In the genomic region with DNA sequence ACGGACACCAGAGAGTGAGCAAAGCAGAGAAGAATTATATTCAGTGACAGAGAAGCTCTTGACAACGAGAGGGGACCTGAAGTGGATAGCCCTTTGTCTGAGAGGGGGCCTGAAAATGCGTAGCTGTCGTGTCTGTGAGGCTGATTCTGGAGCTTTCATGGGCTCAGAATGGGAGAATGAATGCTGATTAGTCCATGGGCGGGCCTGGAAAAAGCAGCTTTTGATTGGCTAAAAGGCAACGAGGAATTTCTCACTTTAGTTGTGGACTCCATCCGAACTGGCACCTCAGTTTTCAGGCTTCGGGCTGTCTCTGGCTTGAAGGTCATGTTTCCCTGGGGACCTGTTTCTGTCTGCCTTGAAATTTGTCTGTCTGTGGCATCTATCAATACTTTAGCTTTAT, we compare ENCODE assay signal across 1 cellular context.
TF ChIP-seq lines count a peak whose summit lies in the region.

No MANE protein-coding gene starts in this region.

TF ChIP-seq in WTC11, 78 proteins besides CTCF, POLR2A, EP300 and RAD21 (continued from another document):
- TF ChIP-seq, protein P1, sequence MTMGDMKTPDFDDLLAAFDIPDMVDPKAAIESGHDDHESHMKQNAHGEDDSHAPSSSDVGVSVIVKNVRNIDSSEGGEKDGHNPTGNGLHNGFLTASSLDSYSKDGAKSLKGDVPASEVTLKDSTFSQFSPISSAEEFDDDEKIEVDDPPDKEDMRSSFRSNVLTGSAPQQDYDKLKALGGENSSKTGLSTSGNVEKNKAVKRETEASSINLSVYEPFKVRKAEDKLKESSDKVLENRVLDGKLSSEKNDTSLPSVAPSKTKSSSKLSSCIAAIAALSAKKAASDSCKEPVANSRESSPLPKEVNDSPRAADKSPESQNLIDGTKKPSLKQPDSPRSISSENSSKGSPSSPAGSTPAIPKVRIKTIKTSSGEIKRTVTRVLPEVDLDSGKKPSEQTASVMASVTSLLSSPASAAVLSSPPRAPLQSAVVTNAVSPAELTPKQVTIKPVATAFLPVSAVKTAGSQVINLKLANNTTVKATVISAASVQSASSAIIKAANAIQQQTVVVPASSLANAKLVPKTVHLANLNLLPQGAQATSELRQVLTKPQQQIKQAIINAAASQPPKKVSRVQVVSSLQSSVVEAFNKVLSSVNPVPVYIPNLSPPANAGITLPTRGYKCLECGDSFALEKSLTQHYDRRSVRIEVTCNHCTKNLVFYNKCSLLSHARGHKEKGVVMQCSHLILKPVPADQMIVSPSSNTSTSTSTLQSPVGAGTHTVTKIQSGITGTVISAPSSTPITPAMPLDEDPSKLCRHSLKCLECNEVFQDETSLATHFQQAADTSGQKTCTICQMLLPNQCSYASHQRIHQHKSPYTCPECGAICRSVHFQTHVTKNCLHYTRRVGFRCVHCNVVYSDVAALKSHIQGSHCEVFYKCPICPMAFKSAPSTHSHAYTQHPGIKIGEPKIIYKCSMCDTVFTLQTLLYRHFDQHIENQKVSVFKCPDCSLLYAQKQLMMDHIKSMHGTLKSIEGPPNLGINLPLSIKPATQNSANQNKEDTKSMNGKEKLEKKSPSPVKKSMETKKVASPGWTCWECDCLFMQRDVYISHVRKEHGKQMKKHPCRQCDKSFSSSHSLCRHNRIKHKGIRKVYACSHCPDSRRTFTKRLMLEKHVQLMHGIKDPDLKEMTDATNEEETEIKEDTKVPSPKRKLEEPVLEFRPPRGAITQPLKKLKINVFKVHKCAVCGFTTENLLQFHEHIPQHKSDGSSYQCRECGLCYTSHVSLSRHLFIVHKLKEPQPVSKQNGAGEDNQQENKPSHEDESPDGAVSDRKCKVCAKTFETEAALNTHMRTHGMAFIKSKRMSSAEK (CRISPR knock-in tag; IDR thresholded peaks at IDR 0.05; ENCODE audit: borderline replicate concordance): no peak
- no peak for TF ChIP-seq ESRRA (CRISPR knock-in tag; IDR thresholded peaks at IDR 0.05; ENCODE audit: borderline replicate concordance)
- TF ChIP-seq, protein P2, sequence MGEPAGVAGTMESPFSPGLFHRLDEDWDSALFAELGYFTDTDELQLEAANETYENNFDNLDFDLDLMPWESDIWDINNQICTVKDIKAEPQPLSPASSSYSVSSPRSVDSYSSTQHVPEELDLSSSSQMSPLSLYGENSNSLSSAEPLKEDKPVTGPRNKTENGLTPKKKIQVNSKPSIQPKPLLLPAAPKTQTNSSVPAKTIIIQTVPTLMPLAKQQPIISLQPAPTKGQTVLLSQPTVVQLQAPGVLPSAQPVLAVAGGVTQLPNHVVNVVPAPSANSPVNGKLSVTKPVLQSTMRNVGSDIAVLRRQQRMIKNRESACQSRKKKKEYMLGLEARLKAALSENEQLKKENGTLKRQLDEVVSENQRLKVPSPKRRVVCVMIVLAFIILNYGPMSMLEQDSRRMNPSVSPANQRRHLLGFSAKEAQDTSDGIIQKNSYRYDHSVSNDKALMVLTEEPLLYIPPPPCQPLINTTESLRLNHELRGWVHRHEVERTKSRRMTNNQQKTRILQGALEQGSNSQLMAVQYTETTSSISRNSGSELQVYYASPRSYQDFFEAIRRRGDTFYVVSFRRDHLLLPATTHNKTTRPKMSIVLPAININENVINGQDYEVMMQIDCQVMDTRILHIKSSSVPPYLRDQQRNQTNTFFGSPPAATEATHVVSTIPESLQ (CRISPR knock-in tag; IDR thresholded peaks at IDR 0.05): no peak
- TF ChIP-seq ZNF121 (CRISPR knock-in tag; IDR thresholded peaks at IDR 0.05): no peak
- TF ChIP-seq ELF4 (CRISPR knock-in tag; IDR thresholded peaks at IDR 0.05; ENCODE audit: low read depth): no peak
- TF ChIP-seq, protein P3, sequence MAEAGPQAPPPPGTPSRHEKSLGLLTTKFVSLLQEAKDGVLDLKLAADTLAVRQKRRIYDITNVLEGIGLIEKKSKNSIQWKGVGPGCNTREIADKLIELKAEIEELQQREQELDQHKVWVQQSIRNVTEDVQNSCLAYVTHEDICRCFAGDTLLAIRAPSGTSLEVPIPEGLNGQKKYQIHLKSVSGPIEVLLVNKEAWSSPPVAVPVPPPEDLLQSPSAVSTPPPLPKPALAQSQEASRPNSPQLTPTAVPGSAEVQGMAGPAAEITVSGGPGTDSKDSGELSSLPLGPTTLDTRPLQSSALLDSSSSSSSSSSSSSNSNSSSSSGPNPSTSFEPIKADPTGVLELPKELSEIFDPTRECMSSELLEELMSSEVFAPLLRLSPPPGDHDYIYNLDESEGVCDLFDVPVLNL (CRISPR knock-in tag; IDR thresholded peaks at IDR 0.05; ENCODE audit: borderline replicate concordance, low read depth): no peak
- TF ChIP-seq ZNF263 (CRISPR knock-in tag; IDR thresholded peaks at IDR 0.05; ENCODE audit: low read depth): no peak
- TF ChIP-seq CREB1 (CRISPR knock-in tag; IDR thresholded peaks at IDR 0.05): no peak
- no peak for TF ChIP-seq NR1H2 (CRISPR knock-in tag; IDR thresholded peaks at IDR 0.05)
- TF ChIP-seq ZNF423 (CRISPR knock-in tag; IDR thresholded peaks at IDR 0.05): no peak
- no peak for TF ChIP-seq NR3C1 (CRISPR knock-in tag; conservative IDR thresholded peaks at IDR 0.05; ENCODE audit: low read depth)
- no peak for TF ChIP-seq SMAD3 (CRISPR knock-in tag; IDR thresholded peaks at IDR 0.05; ENCODE audit: borderline replicate concordance)
- TF ChIP-seq EMX1 (CRISPR knock-in tag; IDR thresholded peaks at IDR 0.05): no peak
